30 cellular contexts compared by ENCODE assay signal in genomic region chr22:29081499-29082236, GRCh38. TPM values are rescaled to one million over a fixed set of nuclear protein-coding genes. Genes with fewer than 3 reads are reported as not detected.
A peak's percentile ranks its signal among the peaks of the same experiment; 100 is the strongest.
DNase-seq lines count a peak whose midpoint lies in the region; ATAC-seq and TF ChIP-seq lines count a peak whose summit lies in the region.
"Had no signal": no experiment of that assay in that cellular context is flagged by ENCODE, and none has a peak within 500 bp of the region (broad histone marks: within the 10 kb centered on the region; RNA-seq: fewer than 3 reads in every experiment).

No MANE protein-coding gene starts in this region.

- no peaks in the 10 kb centered on the region for H3K27me3 Mint-ChIP-seq in WTC11 (ENCODE audit: low read depth)

- no peaks in the 10 kb centered on the region for H3K36me3 Mint-ChIP-seq in WTC11

- intact Hi-C loops in Right ventricle myocardium inferior (cut with DNase I) (no loop called here), cardiac septum (cut with DNase I) (no loop called here), lower lobe of right lung (cut with DNase I) (no loop called here), aorta (cut with DNase I) (no loop called here), posterior cingulate gyrus (cut with DNase I) (no loop called here)

- H3K4me1 Mint-ChIP-seq in WTC11: peaks cover 32% of the 10 kb centered on the region

- H3K36me3 ChIP-seq in lower lobe of right lung (no peaks in the 10 kb centered on the region), aorta (ENCODE audit: control insufficient read depth in 1 of 2, insufficient read depth in 2 of 2, low read length in 1 of 2) (no peaks in the 10 kb centered on the region)
- H3K36me3 ChIP-seq: BLaER1 treated with 17β-estradiol and CSF1 and Interleukin-3, amounts not matched to agents 10 nM and 100 nM; esophagus squamous epithelium had no signal

- no peak overlapping the region for H3K4me3 Mint-ChIP-seq in WTC11
- H3K4me3 Mint-ChIP-seq: GM23338 had no signal

- peak overlapping the region; percentile 54 for H3K27ac ChIP-seq in lower lobe of right lung
- H3K27ac ChIP-seq in aorta (ENCODE audit: low read depth in 1 of 2, low read length in 2 of 2): no peak overlapping the region
- H3K27ac ChIP-seq: BLaER1 treated with 17β-estradiol and CSF1 and Interleukin-3, amounts not matched to agents 10 nM and 100 nM had no signal

- H3K4me3 ChIP-seq in fibroblast of the aortic adventitia (ENCODE audit: low read depth, low read length): no peak overlapping the region
- H3K4me3 ChIP-seq in lower lobe of right lung: no peak overlapping the region
- H3K4me3 ChIP-seq in aorta (ENCODE audit: low read length in 2 of 2): no peak overlapping the region
- H3K4me3 ChIP-seq: BLaER1 treated with 17β-estradiol and CSF1 and Interleukin-3, amounts not matched to agents 10 nM and 100 nM; esophagus squamous epithelium; GM12878; GM23338; smooth muscle cell had no signal

- H3K4me1 ChIP-seq in lower lobe of right lung: peaks cover 50% of the 10 kb centered on the region
- no peaks in the 10 kb centered on the region for H3K4me1 ChIP-seq in aorta (ENCODE audit: control insufficient read depth in 1 of 2, insufficient read depth in 2 of 2, low read length in 2 of 2)

- H3K27ac Mint-ChIP-seq in WTC11: no peak overlapping the region
- H3K27ac Mint-ChIP-seq: GM23338 had no signal

- no peaks in the 10 kb centered on the region for H3K9me3 Mint-ChIP-seq in WTC11
- H3K9me3 Mint-ChIP-seq: GM23338 had no signal

- 10 to 32% methylated on average over 3 of the region's 3 CpGs for WGBS in aorta, 2 donors

- DNase-seq in Right ventricle myocardium inferior (ENCODE audit: missing footprints) (no peak), cardiac septum (ENCODE audit: low spot score) (no peak), fibroblast of the aortic adventitia (ENCODE audit: low read depth) (peak; percentile 23), lower lobe of right lung (no peak), aorta (no peak), posterior cingulate gyrus (no peak), WTC11 (ENCODE audit: low spot score) (no peak)
- DNase-seq: activated CD4-positive, alpha-beta T cell treated with anti-CD3 and anti-CD28 coated beads for 1 hour; activated gamma-delta T cell treated with Interleukin-2 at 50 U/mL for 16 hours; activated T-cell treated with anti-CD3 and anti-CD28 coated beads, Interleukin-2, amount 50 U/mL, for 1 hour; COR-L47; effector memory CD4-positive, alpha-beta T cell; esophagus squamous epithelium; islet precursor cell; KBM-7; MM.1S; NCI-H187; NCI-H226; PC-3; SHP77 treated with DMSO at 0.1 percent for 48 hours; stimulated activated CD4-positive, alpha-beta T cell treated with anti-CD3 and anti-CD28 coated beads, Interleukin-2, amount 100 ng/mL, for 24 hours had no signal

- H3K9me3 ChIP-seq in lower lobe of right lung (no peaks in the 10 kb centered on the region), aorta (ENCODE audit: control insufficient read depth, low read length) (no peaks in the 10 kb centered on the region)
- H3K9me3 ChIP-seq: BLaER1 treated with 17β-estradiol and CSF1 and Interleukin-3, amounts not matched to agents 10 nM and 100 nM; esophagus squamous epithelium had no signal

- POLR2A ChIA-PET in WTC11 (lab: Charles Lee): no interaction called here

- TF ChIP-seq CTCF in fibroblast of the aortic adventitia (IDR thresholded peaks at IDR 0.05; ENCODE audit: insufficient read depth, low read length) (no peak), lower lobe of right lung (IDR thresholded peaks at IDR 0.05) (no peak), WTC11 (IDR thresholded peaks at IDR 0.05) (no peak)

- CTCF ChIA-PET in WTC11 (lab: Charles Lee): interaction anchor here (1.3 to 2.5 kb wide), 4 partner anchors 25 to 163 kb away, joined by 5 to 18 read pairs (median 12); no protein-coding TSS in a partner anchor

- ATAC-seq in Right ventricle myocardium inferior (peak; percentile 58), lower lobe of right lung (peak; percentile 46 to 57), aorta (ENCODE audit: low FRiP score) (peak; percentile 58), GM21529 (IDR thresholded peaks at IDR 0.05; ENCODE audit: unreplicated experiment) (no peak), WTC11 (no peak)
- ATAC-seq: PC-3 had no signal

- no peaks in the 10 kb centered on the region for H3K27me3 ChIP-seq in lower lobe of right lung (ENCODE audit: low read depth)
- no peaks in the 10 kb centered on the region for H3K27me3 ChIP-seq in aorta (ENCODE audit: control insufficient read depth in 1 of 2, insufficient read depth in 2 of 2, low read length in 1 of 2)
- H3K27me3 ChIP-seq: esophagus squamous epithelium had no signal

TF ChIP-seq in WTC11, 78 proteins besides CTCF, POLR2A, EP300 and RAD21 (continues in another document):
- TF ChIP-seq ZNF512 (CRISPR knock-in tag; IDR thresholded peaks at IDR 0.05; ENCODE audit: borderline replicate concordance): no peak
- no peak for TF ChIP-seq MAX (CRISPR knock-in tag; IDR thresholded peaks at IDR 0.05)
- no peak for TF ChIP-seq CDX4 (CRISPR knock-in tag; IDR thresholded peaks at IDR 0.05; ENCODE audit: borderline replicate concordance)
- TF ChIP-seq ZNF219 (CRISPR knock-in tag; IDR thresholded peaks at IDR 0.05; ENCODE audit: borderline replicate concordance): no peak
- no peak for TF ChIP-seq ZNF416 (CRISPR knock-in tag; IDR thresholded peaks at IDR 0.05)
- TF ChIP-seq IRF2 (CRISPR knock-in tag; IDR thresholded peaks at IDR 0.05; ENCODE audit: borderline replicate concordance, low read depth): no peak
- no peak for TF ChIP-seq KAT7 (CRISPR knock-in tag; IDR thresholded peaks at IDR 0.05; ENCODE audit: borderline replicate concordance)
- no peak for TF ChIP-seq RORB (CRISPR knock-in tag; IDR thresholded peaks at IDR 0.05)
- TF ChIP-seq TEAD1 (CRISPR knock-in tag; IDR thresholded peaks at IDR 0.05): no peak
- no peak for TF ChIP-seq FOXJ3 (CRISPR knock-in tag; IDR thresholded peaks at IDR 0.05; ENCODE audit: borderline replicate concordance)
- TF ChIP-seq CREB1 (CRISPR knock-in tag; IDR thresholded peaks at IDR 0.05): no peak
- TF ChIP-seq USF2 (CRISPR knock-in tag; IDR thresholded peaks at IDR 0.05): no peak
- TF ChIP-seq MYBL2 (CRISPR knock-in tag; IDR thresholded peaks at IDR 0.05): no peak
- no peak for TF ChIP-seq ZNF425 (CRISPR knock-in tag; conservative IDR thresholded peaks at IDR 0.05)

RNA-seq across cellular contexts. Expression of gene KREMEN1, which starts 8.8 kb away (rescaled TPM):
- 48.8 TPM for total RNA-seq in Right ventricle myocardium inferior
- total RNA-seq in cardiac septum: 52.1 TPM
- total RNA-seq in fibroblast of the aortic adventitia (ENCODE audit: low replicate concordance): 2.5 and 5.7 TPM in 2 replicates
- 23.5 TPM for total RNA-seq in lower lobe of right lung
- 10 to 100 TPM; 13.4 to 19.1 TPM for total RNA-seq in aorta
- polyA plus RNA-seq in aorta: 1 to 10 TPM; 1.9 to 3.6 TPM
- total RNA-seq in WTC11 (2021): 4.1 to 5.8 TPM (median 5.4 TPM) in 3 replicates
- total RNA-seq: T-helper 1 cell treated with Interleukin-12 subunit alpha and Interleukin-12 subunit beta and Interleukin-4 antibody, amounts not matched to agents 30 ng/mL and 1 ng/mL, for 36 hours had no signal

RNA-seq across cellular contexts. Expression of gene C22orf31, which starts 20.0 kb away (rescaled TPM):
- total RNA-seq in Right ventricle myocardium inferior: not detected
- total RNA-seq in cardiac septum: not detected
- total RNA-seq in fibroblast of the aortic adventitia (ENCODE audit: low replicate concordance): not detected in 2 replicates
- total RNA-seq in lower lobe of right lung: not detected
- total RNA-seq in aorta: not detected
- not detected for polyA plus RNA-seq in aorta
- not detected in 3 replicates for total RNA-seq in WTC11 (2021)
- total RNA-seq: GM12878; GM23338; HT-29; PC-3; pulmonary artery endothelial cell; smooth muscle cell; T-helper 1 cell treated with Interleukin-12 subunit alpha and Interleukin-12 subunit beta and Interleukin-4 antibody, amounts not matched to agents 30 ng/mL and 1 ng/mL, for 36 hours; temporal lobe had no signal
- polyA plus RNA-seq: GM12878, smooth muscle cell had no signal

Comparison
In these comparisons a context has a peak if more than half of its experiments do, and no peak if none do; other contexts are left out.
1. ATAC-seq: peak in Right ventricle myocardium inferior (single experiment), lower lobe of right lung (2 of 2) and aorta (single experiment); none in GM21529 (single experiment) and WTC11 (single experiment).